ENCODE assay signal across 8 cellular contexts in the genomic region with DNA sequence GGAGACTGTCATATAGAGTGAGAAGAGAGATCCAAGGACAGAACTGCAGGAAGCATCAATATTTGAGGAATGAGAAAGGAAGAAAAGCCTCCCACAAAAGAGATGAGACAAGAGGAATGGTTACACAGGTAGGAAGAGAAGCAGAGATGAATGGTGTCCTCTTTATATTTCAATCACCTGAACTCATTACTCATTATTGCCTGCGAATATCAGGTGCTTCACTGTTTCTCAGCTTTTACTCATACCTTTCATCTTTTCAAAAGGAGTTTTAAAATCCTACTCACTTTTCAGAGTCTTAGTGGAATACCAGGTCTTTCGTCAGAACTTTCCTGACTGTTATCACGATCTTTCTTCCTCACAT.
DNase-seq lines count a peak whose midpoint lies in the region; ATAC-seq and TF ChIP-seq lines count a peak whose summit lies in the region.

No MANE protein-coding gene starts in this region.

- ATAC-seq in GM21423 (IDR thresholded peaks at IDR 0.05; ENCODE audit: unreplicated experiment) (peak; percentile 28), HG03280 (IDR thresholded peaks at IDR 0.05; ENCODE audit: unreplicated experiment) (no peak)
- peak; percentile 19 for ATAC-seq in stimulated activated naive CD8-positive, alpha-beta T cell treated with anti-CD3 and anti-CD28 coated beads, Interleukin-15, Interleukin-2, amounts not matched to agents 100 U/mL and 50 U/mL, for 24 hours

- H3F3A ChIP-seq in MM.1S (ENCODE audit: insufficient read depth, low read length): no peaks in the 10 kb centered on the region

- no peaks in the 10 kb centered on the region for H3K27me3 ChIP-seq in MM.1S (replicated peaks; ENCODE audit: insufficient read depth, low read length)

- peak overlapping the region; percentile 90 for H2AFZ ChIP-seq in MM.1S (ENCODE audit: low read length)

- DNase-seq in AG10803 (ENCODE audit: low read depth) (no peak), MM.1S (no peak), fibroblast of pulmonary artery (ENCODE audit: low read depth) (no peak), NCI-H1417 (lab: John Stamatoyannopoulos, UW) (no peak), ecto neural progenitor cell (ENCODE audit: low spot score) (no peak)
- no peak for DNase-seq in stimulated activated naive CD8-positive, alpha-beta T cell treated with anti-CD3 and anti-CD28 coated beads, Interleukin-15, Interleukin-2, amounts not matched to agents 100 U/mL and 50 U/mL, for 24 hours

- H3K9ac ChIP-seq in MM.1S (ENCODE audit: low read length): peak overlapping the region; percentile 52; the same call in 1 of the 2 replicates

- H3K9me2 ChIP-seq in MM.1S (replicated peaks; ENCODE audit: insufficient read depth, low read length): no peaks in the 10 kb centered on the region

- H3K4me1 ChIP-seq in MM.1S (ENCODE audit: low read length): peaks cover 8% of the 10 kb centered on the region

- H3K4me2 ChIP-seq in MM.1S (ENCODE audit: low read depth, low read length): peak overlapping the region; percentile 76

- TF ChIP-seq CTCF in AG10803 (conservative IDR thresholded peaks at IDR 0.05; ENCODE audit: low read length) (no peak), MM.1S (IDR thresholded peaks at IDR 0.05; ENCODE audit: low read length) (no peak), fibroblast of pulmonary artery (IDR thresholded peaks at IDR 0.05; ENCODE audit: low read length, missing control alignments) (no peak)

- H4K20me1 ChIP-seq in MM.1S (ENCODE audit: insufficient read depth, low read length): no peaks in the 10 kb centered on the region

- H3K4me3 ChIP-seq in AG10803 (ENCODE audit: low read length): peak overlapping the region; percentile 41
- peak overlapping the region; percentile 77 for H3K4me3 ChIP-seq in MM.1S (ENCODE audit: low read length)
- peak overlapping the region; percentile 48 for H3K4me3 ChIP-seq in fibroblast of pulmonary artery (replicated peaks; ENCODE audit: low read depth, low read length)

- no peaks in the 10 kb centered on the region for H3K9me3 ChIP-seq in MM.1S (replicated peaks; ENCODE audit: insufficient read depth, low read length)

- no peaks in the 10 kb centered on the region for H3K79me2 ChIP-seq in MM.1S (ENCODE audit: low read length)

- peak overlapping the region; percentile 36; the same call in 1 of the 2 replicates for H3K27ac ChIP-seq in MM.1S (ENCODE audit: low read length)

- no peaks in the 10 kb centered on the region for H3K36me3 ChIP-seq in MM.1S (replicated peaks; ENCODE audit: insufficient read depth, low read length)
